Comparison of ENCODE assay signal across 1 cellular context in genomic region chrX:53683556-53684414, GRCh38.
A peak's percentile ranks its signal among the peaks of the same experiment; 100 is the strongest.
TF ChIP-seq lines count a peak whose summit lies in the region.

No MANE protein-coding gene starts in this region.

TF ChIP-seq in K562, 482 proteins besides CTCF, POLR2A, EP300 and RAD21 (continued from another document and continues in another):
- TF ChIP-seq ZNF407 (IDR thresholded peaks at IDR 0.05; ENCODE audit: low read depth) = no peak
- TF ChIP-seq ELF4 (CRISPR knock-in tag; IDR thresholded peaks at IDR 0.05) = no peak
- TF ChIP-seq ZBTB7A (IDR thresholded peaks at IDR 0.05; ENCODE audit: borderline replicate concordance, control insufficient read depth, low read depth, low read length) = no peak; the same call in 1 of the 2 replicates
- TF ChIP-seq YBX1 (IDR thresholded peaks at IDR 0.05) = no peak
- peak; percentile 74 for TF ChIP-seq VEZF1 (CRISPR knock-in tag; IDR thresholded peaks at IDR 0.05)
- TF ChIP-seq GTF2E2 (tag; IDR thresholded peaks at IDR 0.05) = peak; percentile 43; the same call in 1 of the 2 replicates
- TF ChIP-seq MIER1 (IDR thresholded peaks at IDR 0.05; ENCODE audit: low read depth) = no peak
- TF ChIP-seq FOXK2 (conservative IDR thresholded peaks at IDR 0.05 in 1 of 2, IDR thresholded peaks at IDR 0.05 in 1 of 2; ENCODE audit: low read depth in 2 of 2) = no peak
- peak; percentile 74 for TF ChIP-seq POLR2H (tag; IDR thresholded peaks at IDR 0.05; ENCODE audit: low read depth)
- no peak for TF ChIP-seq STAT5A (IDR thresholded peaks at IDR 0.05; ENCODE audit: borderline replicate concordance, low read length)
- no peak for TF ChIP-seq NCOA4 (IDR thresholded peaks at IDR 0.05; ENCODE audit: partially characterized antibody)
- no peak for TF ChIP-seq PHTF2 (CRISPR knock-in tag; IDR thresholded peaks at IDR 0.05)
- TF ChIP-seq RBM15 (IDR thresholded peaks at IDR 0.05; ENCODE audit: insufficient read depth, low read length) = no peak
- TF ChIP-seq ZBTB49 (CRISPR knock-in tag; IDR thresholded peaks at IDR 0.05; ENCODE audit: borderline replicate concordance) = no peak
- TF ChIP-seq HSF4 (CRISPR knock-in tag; IDR thresholded peaks at IDR 0.05; ENCODE audit: borderline replicate concordance) = no peak
- no peak for TF ChIP-seq RCOR1 (IDR thresholded peaks at IDR 0.05; ENCODE audit: borderline replicate concordance in 1 of 2, low read depth in 2 of 2, low read length in 2 of 2)
- no peak for TF ChIP-seq DDX20 (tag; IDR thresholded peaks at IDR 0.05; ENCODE audit: low read depth)
- no peak for TF ChIP-seq SIN3B (IDR thresholded peaks at IDR 0.05; ENCODE audit: low read depth)
- no peak for TF ChIP-seq ETV5 (CRISPR knock-in tag; IDR thresholded peaks at IDR 0.05; ENCODE audit: low read depth)
- TF ChIP-seq ZNF668 (CRISPR knock-in tag; IDR thresholded peaks at IDR 0.05) = no peak
- no peak for TF ChIP-seq GTF3C2 (IDR thresholded peaks at IDR 0.05; ENCODE audit: borderline replicate concordance, extremely low read depth, insufficient read length)
- no peak for TF ChIP-seq KDM1A (IDR thresholded peaks at IDR 0.05)
- no peak for TF ChIP-seq ZNF518B (CRISPR knock-in tag; IDR thresholded peaks at IDR 0.05)
- TF ChIP-seq STAT6 (CRISPR knock-in tag; IDR thresholded peaks at IDR 0.05) = no peak
- TF ChIP-seq CBX1 (IDR thresholded peaks at IDR 0.05; ENCODE audit: low read depth) = no peak
- no peak for TF ChIP-seq ZNF398 (CRISPR knock-in tag; IDR thresholded peaks at IDR 0.05)
- TF ChIP-seq SAFB2 (IDR thresholded peaks at IDR 0.05; ENCODE audit: borderline replicate concordance, low read depth, low read length, severe bottlenecking) = no peak
- TF ChIP-seq PHB (CRISPR knock-in tag; IDR thresholded peaks at IDR 0.05) = no peak
- no peak for TF ChIP-seq MCM2 (IDR thresholded peaks at IDR 0.05; ENCODE audit: low read depth)
- no peak for TF ChIP-seq PRPF4 (IDR thresholded peaks at IDR 0.05; ENCODE audit: insufficient read depth, low read depth, low read length, poor library complexity, severe bottlenecking)
- TF ChIP-seq NFXL1 (CRISPR knock-in tag; IDR thresholded peaks at IDR 0.05) = no peak
- TF ChIP-seq E2F1 (CRISPR knock-in tag; IDR thresholded peaks at IDR 0.05) = no peak
- TF ChIP-seq TCF7 (IDR thresholded peaks at IDR 0.05; ENCODE audit: borderline replicate concordance) = no peak
